ENCODE assay signal across 17 cellular contexts in genomic region chr4:86970447-86971354, GRCh38. TPM values are rescaled to one million over a fixed set of nuclear protein-coding genes. Genes with fewer than 3 reads are reported as not detected.
A peak's percentile ranks its signal among the peaks of the same experiment; 100 is the strongest.
DNase-seq lines count a peak whose midpoint lies in the region; ATAC-seq lines count a peak whose summit lies in the region.
"Had no signal": no experiment of that assay in that cellular context is flagged by ENCODE, and none has a peak within 500 bp of the region (broad histone marks: within the 10 kb centered on the region; RNA-seq: fewer than 3 reads in every experiment).

No MANE protein-coding gene starts in this region.

- no peak overlapping the region for H3K4me3 ChIP-seq in ectodermal cell (ENCODE audit: insufficient read depth, low read depth, low read length)
- H3K4me3 ChIP-seq: coronary artery, spleen, thoracic aorta had no signal

- H3K27me3 Mint-ChIP-seq in activated T-cell treated with anti-CD3 and anti-CD28 coated beads, Interleukin-2, amount 50 U/mL, for 24 hours: no peaks in the 10 kb centered on the region
- H3K27me3 Mint-ChIP-seq: memory B cell had no signal

- no peaks in the 10 kb centered on the region for H3K9me3 Mint-ChIP-seq in activated T-cell treated with anti-CD3 and anti-CD28 coated beads, Interleukin-2, amount 50 U/mL, for 24 hours
- no peaks in the 10 kb centered on the region for H3K9me3 Mint-ChIP-seq in stimulated activated effector memory CD8-positive, alpha-beta T cell treated with anti-CD3 and anti-CD28 coated beads, Interleukin-12 subunit alpha, Interleukin-12 subunit beta, amount 100 ng/mL, for 72 hours
- H3K9me3 Mint-ChIP-seq: memory B cell had no signal

- no peaks in the 10 kb centered on the region for H3K27me3 ChIP-seq in ectodermal cell (ENCODE audit: control insufficient read depth, insufficient read depth, low read length, poor library complexity, severe bottlenecking)
- H3K27me3 ChIP-seq: spleen had no signal

- no peaks in the 10 kb centered on the region for H3K36me3 ChIP-seq in ectodermal cell (ENCODE audit: control insufficient read depth, insufficient read depth, low read length)
- H3K36me3 ChIP-seq: spleen, thoracic aorta had no signal

- no peak overlapping the region for H3K4me3 Mint-ChIP-seq in activated T-cell treated with anti-CD3 and anti-CD28 coated beads, Interleukin-2, amount 50 U/mL, for 24 hours
- H3K4me3 Mint-ChIP-seq in stimulated activated effector memory CD8-positive, alpha-beta T cell treated with anti-CD3 and anti-CD28 coated beads, Interleukin-12 subunit alpha, Interleukin-12 subunit beta, amount 100 ng/mL, for 72 hours: no peak overlapping the region
- H3K4me3 Mint-ChIP-seq: memory B cell had no signal

- DNase-seq in activated T-cell treated with anti-CD3 and anti-CD28 coated beads, Interleukin-2, amount 50 U/mL, for 24 hours: no peak
- DNase-seq in activated T-cell treated with anti-CD3 and anti-CD28 coated beads, Interleukin-2, amount 50 U/mL, for 48 hours: no peak
- DNase-seq in NCI-H2107 (lab: John Stamatoyannopoulos, UW): peak; percentile 27
- no peak for DNase-seq in stimulated activated effector memory CD8-positive, alpha-beta T cell treated with anti-CD3 and anti-CD28 coated beads, Interleukin-12 subunit alpha, Interleukin-12 subunit beta, amount 100 ng/mL, for 72 hours (ENCODE audit: low spot score in 2 of 2)
- no peak for DNase-seq in medulla oblongata (ENCODE audit: extremely low spot score)
- no peak for DNase-seq in GDM1 (lab: John Stamatoyannopoulos, UW)
- no peak for DNase-seq in cerebellum (ENCODE audit: low spot score)
- DNase-seq: ACHN; activated CD8-positive, alpha-beta memory T cell treated with anti-CD3 and anti-CD28 coated beads, Interleukin-2, amount 50 U/mL, for 4 hours; DMS153; NCI-H1417 treated with DMSO at 0.1 percent for 48 hours; SK-N-SH; spleen had no signal

- H3K27ac Mint-ChIP-seq in activated T-cell treated with anti-CD3 and anti-CD28 coated beads, Interleukin-2, amount 50 U/mL, for 24 hours: peak overlapping the region; percentile 20
- H3K27ac Mint-ChIP-seq in stimulated activated effector memory CD8-positive, alpha-beta T cell treated with anti-CD3 and anti-CD28 coated beads, Interleukin-12 subunit alpha, Interleukin-12 subunit beta, amount 100 ng/mL, for 72 hours: peak overlapping the region; percentile 69
- H3K27ac Mint-ChIP-seq: memory B cell had no signal

- ATAC-seq in stimulated activated effector memory CD8-positive, alpha-beta T cell treated with anti-CD3 and anti-CD28 coated beads, Interleukin-12 subunit alpha, Interleukin-12 subunit beta, amount 100 ng/mL, for 72 hours: no peak

- peak overlapping the region; percentile 52 for H3K27ac ChIP-seq in ectodermal cell (ENCODE audit: insufficient read depth, low read depth, low read length, poor library complexity, severe bottlenecking)
- H3K27ac ChIP-seq: coronary artery, spleen, thoracic aorta had no signal

- 87 to 91% methylated on average over 8 of the region's 8 CpGs for WGBS in ectodermal cell, 2 experiments

- peaks cover 44% of the 10 kb centered on the region for H3K4me1 Mint-ChIP-seq in activated T-cell treated with anti-CD3 and anti-CD28 coated beads, Interleukin-2, amount 50 U/mL, for 24 hours (ENCODE audit: low read depth)
- peaks cover 41% of the 10 kb centered on the region for H3K4me1 Mint-ChIP-seq in stimulated activated effector memory CD8-positive, alpha-beta T cell treated with anti-CD3 and anti-CD28 coated beads, Interleukin-12 subunit alpha, Interleukin-12 subunit beta, amount 100 ng/mL, for 72 hours

- H3K36me3 Mint-ChIP-seq in activated T-cell treated with anti-CD3 and anti-CD28 coated beads, Interleukin-2, amount 50 U/mL, for 24 hours (ENCODE audit: low read depth): no peaks in the 10 kb centered on the region
- H3K36me3 Mint-ChIP-seq in stimulated activated effector memory CD8-positive, alpha-beta T cell treated with anti-CD3 and anti-CD28 coated beads, Interleukin-12 subunit alpha, Interleukin-12 subunit beta, amount 100 ng/mL, for 72 hours: no peaks in the 10 kb centered on the region

- peaks cover 19% of the 10 kb centered on the region for H3K4me1 ChIP-seq in ectodermal cell (ENCODE audit: control insufficient read depth, insufficient read depth, low read length)

- H3K9me3 ChIP-seq in ectodermal cell (ENCODE audit: control insufficient read depth, low read length): no peaks in the 10 kb centered on the region
- H3K9me3 ChIP-seq: SK-N-SH, spleen, thoracic aorta had no signal

RNA-seq across cellular contexts. Expression of gene AFF1, which starts 35.9 kb away (rescaled TPM):
- polyA plus RNA-seq in ectodermal cell (2013, experiment 1 of 4): 55.3 TPM
- 53.6 TPM for polyA plus RNA-seq in ectodermal cell (2013, experiment 2 of 4)
- 36.1 TPM for polyA plus RNA-seq in ectodermal cell (2013, experiment 3 of 4)
- 42.4 TPM for polyA plus RNA-seq in ectodermal cell (2013, experiment 4 of 4)
- 15.5 TPM for total RNA-seq in cerebellum
